Comparison of ENCODE assay signal across 2 cellular contexts in genomic region chr20:17966432-17967312, GRCh38.
TF ChIP-seq lines count a peak whose summit lies in the region.

No MANE protein-coding gene starts in this region.

TF ChIP-seq in GM23338, 12 proteins besides CTCF, POLR2A, EP300 and RAD21 (continued from another document):
- TF ChIP-seq ZNF462 (CRISPR knock-in tag; IDR thresholded peaks at IDR 0.05), result no peak
- TF ChIP-seq REST (IDR thresholded peaks at IDR 0.05; ENCODE audit: unreplicated experiment), result no peak
- TF ChIP-seq EZH2phosphoT487 (IDR thresholded peaks at IDR 0.05; ENCODE audit: unreplicated experiment), result no peak
- no peak for TF ChIP-seq EZH2 (IDR thresholded peaks at IDR 0.05; ENCODE audit: low read depth, unreplicated experiment)
- TF ChIP-seq CREB1 (CRISPR knock-in tag; IDR thresholded peaks at IDR 0.05; ENCODE audit: low read depth), result no peak
- no peak for TF ChIP-seq ZNF114 (CRISPR knock-in tag; IDR thresholded peaks at IDR 0.05)

TF ChIP-seq in neural cell, 6 proteins besides CTCF, POLR2A, EP300 and RAD21 (continued from another document):
- TF ChIP-seq TAF1 (IDR thresholded peaks at IDR 0.05; ENCODE audit: low read depth), result no peak
- TF ChIP-seq MXI1 (conservative IDR thresholded peaks at IDR 0.05; ENCODE audit: poor library complexity, severe bottlenecking), result no peak
